ENCODE assay signal across 8 cellular contexts in genomic region chr5:43313854-43314457, GRCh38. TPM values are rescaled to one million over a fixed set of nuclear protein-coding genes. Genes with fewer than 3 reads are reported as not detected.
DNase-seq lines count a peak whose midpoint lies in the region; ATAC-seq and TF ChIP-seq lines count a peak whose summit lies in the region.

No MANE protein-coding gene starts in this region.

- H3K27ac Mint-ChIP-seq in activated CD8-positive, alpha-beta T cell treated with anti-CD3 and anti-CD28 coated beads, Interleukin-2, amount 10 ng/mL, durations not matched to agents 7 days and 5 days = peak overlapping the region; percentile 95
- peak overlapping the region; percentile 98 for H3K27ac Mint-ChIP-seq in stimulated activated naive CD8-positive, alpha-beta T cell treated with anti-CD3 and anti-CD28 coated beads, Interleukin-15, Interleukin-2, amounts not matched to agents 100 ng/mL and 50 ng/mL, for 24 hours

- peak overlapping the region; percentile 68 for H3K4me2 ChIP-seq in hepatocyte

- H3K79me2 ChIP-seq in hepatocyte = peaks cover 41% of the 10 kb centered on the region

- no peaks in the 10 kb centered on the region for H3K9me2 ChIP-seq in hepatocyte (replicated peaks; ENCODE audit: insufficient read depth)

- TF ChIP-seq CTCF in BE2C (IDR thresholded peaks at IDR 0.05; ENCODE audit: low read depth, low read length) = no peak
- no peak for TF ChIP-seq CTCF in HL-60 (IDR thresholded peaks at IDR 0.05; ENCODE audit: insufficient read depth, low read length)
- no peak for TF ChIP-seq CTCF in hepatocyte (IDR thresholded peaks at IDR 0.05; ENCODE audit: poor library complexity)

- H3K36me3 ChIP-seq in BE2C (no peaks in the 10 kb centered on the region; the same call in 1 of the 2 replicates), hepatocyte (replicated peaks; ENCODE audit: insufficient read depth, low read depth) (no peaks in the 10 kb centered on the region)

- H4K20me1 ChIP-seq in hepatocyte (ENCODE audit: insufficient read depth, poor library complexity, severe bottlenecking) = peaks cover 40% of the 10 kb centered on the region

- peak overlapping the region; percentile 55 for H3K27ac ChIP-seq in HL-60 (replicated peaks)
- peak overlapping the region; percentile 94 for H3K27ac ChIP-seq in hepatocyte

- peak overlapping the region; percentile 96 for H3K4me3 Mint-ChIP-seq in activated CD8-positive, alpha-beta T cell treated with anti-CD3 and anti-CD28 coated beads, Interleukin-2, amount 10 ng/mL, durations not matched to agents 7 days and 5 days
- peak overlapping the region; percentile 96 for H3K4me3 Mint-ChIP-seq in stimulated activated naive CD8-positive, alpha-beta T cell treated with anti-CD3 and anti-CD28 coated beads, Interleukin-15, Interleukin-2, amounts not matched to agents 100 ng/mL and 50 ng/mL, for 24 hours

- H3K4me1 Mint-ChIP-seq in activated CD8-positive, alpha-beta T cell treated with anti-CD3 and anti-CD28 coated beads, Interleukin-2, amount 10 ng/mL, durations not matched to agents 7 days and 5 days (ENCODE audit: low read depth) = peaks cover 56% of the 10 kb centered on the region
- peaks cover 74% of the 10 kb centered on the region for H3K4me1 Mint-ChIP-seq in stimulated activated naive CD8-positive, alpha-beta T cell treated with anti-CD3 and anti-CD28 coated beads, Interleukin-15, Interleukin-2, amounts not matched to agents 100 ng/mL and 50 ng/mL, for 24 hours (ENCODE audit: low read depth)

- ATAC-seq in activated CD8-positive, alpha-beta T cell treated with anti-CD3 and anti-CD28 coated beads, Interleukin-2, amount 10 ng/mL, durations not matched to agents 7 days and 5 days = no peak
- no peak for ATAC-seq in HG03439 (IDR thresholded peaks at IDR 0.05; ENCODE audit: unreplicated experiment)

- H3K4me3 ChIP-seq in BE2C (ENCODE audit: low read depth, low read length) (peak overlapping the region; percentile 31), HL-60 (replicated peaks; ENCODE audit: insufficient read depth, low read length) (peak overlapping the region; percentile 10), hepatocyte (no peak overlapping the region)

- H2AFZ ChIP-seq in hepatocyte = peak overlapping the region; percentile 28

- H3K4me1 ChIP-seq in BE2C = peaks cover 11% of the 10 kb centered on the region
- peaks cover 27% of the 10 kb centered on the region for H3K4me1 ChIP-seq in hepatocyte (ENCODE audit: insufficient read depth)

- POLR2A ChIA-PET in activated CD8-positive, alpha-beta T cell treated with anti-CD3 and anti-CD28 coated beads, Interleukin-2, amount 10 ng/mL, durations not matched to agents 7 days and 5 days (lab: Charles Lee) = interaction anchor here (0.6 to 4.0 kb wide), 18 partner anchors 11 to 1410 kb away, joined by 3 to 54 read pairs (median 4); partner anchors contain the start of genes C5orf34, RIMOC1, TMEM267 and ZNF131

- peak; percentile 21 for DNase-seq in BE2C
- DNase-seq in HL-60 (ENCODE audit: low read depth in 1 of 2, low spot score in 1 of 2) = no peak
- DNase-seq in activated CD8-positive, alpha-beta T cell treated with anti-CD3 and anti-CD28 coated beads, Interleukin-2, amount 10 ng/mL, durations not matched to agents 7 days and 5 days = no peak
- DNase-seq in hepatocyte (ENCODE audit: low spot score) = peak; percentile 43
- no peak for DNase-seq in HT-29 (ENCODE audit: low spot score)
- DNase-seq in NCI-H510A treated with DMSO at 0.1 percent for 48 hours (lab: John Stamatoyannopoulos, UW) = no peak

- WGBS in hepatocyte (ENCODE audit: low lambda C conversion rate, missing lambda C conversion rate) = 44% methylated on average over 8 of the region's 8 CpGs

- no peaks in the 10 kb centered on the region for H3K9me3 ChIP-seq in BE2C
- no peaks in the 10 kb centered on the region for H3K9me3 ChIP-seq in hepatocyte (ENCODE audit: low read depth)

- no peaks in the 10 kb centered on the region for H3K27me3 Mint-ChIP-seq in activated CD8-positive, alpha-beta T cell treated with anti-CD3 and anti-CD28 coated beads, Interleukin-2, amount 10 ng/mL, durations not matched to agents 7 days and 5 days (ENCODE audit: low read depth)
- no peaks in the 10 kb centered on the region for H3K27me3 Mint-ChIP-seq in stimulated activated naive CD8-positive, alpha-beta T cell treated with anti-CD3 and anti-CD28 coated beads, Interleukin-15, Interleukin-2, amounts not matched to agents 100 ng/mL and 50 ng/mL, for 24 hours

- H3K36me3 Mint-ChIP-seq in activated CD8-positive, alpha-beta T cell treated with anti-CD3 and anti-CD28 coated beads, Interleukin-2, amount 10 ng/mL, durations not matched to agents 7 days and 5 days (ENCODE audit: low read depth) = peaks cover 20% of the 10 kb centered on the region
- H3K36me3 Mint-ChIP-seq in stimulated activated naive CD8-positive, alpha-beta T cell treated with anti-CD3 and anti-CD28 coated beads, Interleukin-15, Interleukin-2, amounts not matched to agents 100 ng/mL and 50 ng/mL, for 24 hours (ENCODE audit: low read depth) = peaks cover 35% of the 10 kb centered on the region

- H3K27me3 ChIP-seq in BE2C = no peaks in the 10 kb centered on the region
- H3K27me3 ChIP-seq in HL-60 (ENCODE audit: insufficient read depth, poor library complexity, severe bottlenecking) = no peaks in the 10 kb centered on the region
- H3K27me3 ChIP-seq in hepatocyte = no peaks in the 10 kb centered on the region

- CTCF ChIA-PET in activated CD8-positive, alpha-beta T cell treated with anti-CD3 and anti-CD28 coated beads, Interleukin-2, amount 10 ng/mL, durations not matched to agents 7 days and 5 days (lab: Charles Lee) = interaction anchor here (0.8 to 4.2 kb wide), 14 partner anchors 9 to 402 kb away, joined by 3 to 24 read pairs (median 5); partner anchors contain the start of genes TMEM267 and ZNF131

- no peaks in the 10 kb centered on the region for H3K9me3 Mint-ChIP-seq in activated CD8-positive, alpha-beta T cell treated with anti-CD3 and anti-CD28 coated beads, Interleukin-2, amount 10 ng/mL, durations not matched to agents 7 days and 5 days (ENCODE audit: insufficient read depth)
- H3K9me3 Mint-ChIP-seq in stimulated activated naive CD8-positive, alpha-beta T cell treated with anti-CD3 and anti-CD28 coated beads, Interleukin-15, Interleukin-2, amounts not matched to agents 100 ng/mL and 50 ng/mL, for 24 hours = peaks cover 8% of the 10 kb centered on the region

RNA-seq across cellular contexts. Expression of gene HMGCS1, which starts 0.7 kb away (rescaled TPM):
- polyA plus RNA-seq in BE2C (2012; ENCODE audit: insufficient read depth, insufficient read length, low read depth) = 31.8 TPM
- 10 to 100 TPM; 82.4 to 90.6 TPM for total RNA-seq in activated CD8-positive, alpha-beta T cell treated with anti-CD3 and anti-CD28 coated beads, Interleukin-2, amount 10 ng/mL, durations not matched to agents 7 days and 5 days
- total RNA-seq in hepatocyte = 321 and 333 TPM in 2 replicates
- 111 and 114 TPM in 2 replicates for polyA plus RNA-seq in hepatocyte
- total RNA-seq in HT-29 (2014; rRNA removed; shearing (Covaris generic)) = 50.6 and 51.4 TPM in 2 replicates

Comparison
In these comparisons a context has a peak if more than half of its experiments do, and no peak if none do; other contexts are left out.
1. DNase-seq: peak in BE2C (single experiment) and hepatocyte (single experiment); none in HL-60 (0 of 2), activated CD8-positive, alpha-beta T cell treated with anti-CD3 and anti-CD28 coated beads, Interleukin-2, amount 10 ng/mL, durations not matched to agents 7 days and 5 days (single experiment), HT-29 (single experiment) and NCI-H510A treated with DMSO at 0.1 percent for 48 hours (single experiment).